ENCODE assay signal across 8 cellular contexts in genomic region chrX:45769919-45770582, GRCh38.
DNase-seq lines count a peak whose midpoint lies in the region; ATAC-seq, FAIRE-seq and TF ChIP-seq lines count a peak whose summit lies in the region.

No MANE protein-coding gene starts in this region.

- H3K27me3 Mint-ChIP-seq in WTC11 (ENCODE audit: low read depth) = no peaks in the 10 kb centered on the region
- no peaks in the 10 kb centered on the region for H3K27me3 Mint-ChIP-seq in neural crest cell (ENCODE audit: low read depth)

- H3K27ac Mint-ChIP-seq in WTC11 = 0 out of 2 replicates have a peak overlapping the region, but pooled peaks have one; percentile 70
- peak overlapping the region; percentile 85 for H3K27ac Mint-ChIP-seq in neural crest cell (ENCODE audit: unreplicated experiment)

- H3K4me3 Mint-ChIP-seq in WTC11 = no peak overlapping the region; the same call in 1 of the 2 replicates
- peak overlapping the region; percentile 64 for H3K4me3 Mint-ChIP-seq in neural crest cell

- peak overlapping the region; percentile 68 to 78 (median 72) for H3K27ac ChIP-seq in esophagus muscularis mucosa (replicated peaks in 1 of 4)

- H3K9me3 ChIP-seq in esophagus muscularis mucosa = no peaks in the 10 kb centered on the region

- ATAC-seq in GM21367 (IDR thresholded peaks at IDR 0.05; ENCODE audit: unreplicated experiment) = peak; percentile 76
- peak; percentile 88 for ATAC-seq in HG03575 (IDR thresholded peaks at IDR 0.05; ENCODE audit: extremely low read depth, insufficient number of reproducible peaks, low FRiP score, unreplicated experiment)
- ATAC-seq in WTC11 = peak; percentile 47; the same call in 1 of the 2 replicates

- no peaks in the 10 kb centered on the region for H3K36me3 ChIP-seq in esophagus muscularis mucosa

- no peaks in the 10 kb centered on the region for H3K27me3 ChIP-seq in esophagus muscularis mucosa

- H3K4me1 Mint-ChIP-seq in WTC11 = peaks cover 79% of the 10 kb centered on the region
- H3K4me1 Mint-ChIP-seq in neural crest cell = peaks cover 29% of the 10 kb centered on the region

- TF ChIP-seq CTCF in WTC11 (IDR thresholded peaks at IDR 0.05) (no peak), esophagus muscularis mucosa (IDR thresholded peaks at IDR 0.05) (no peak), neural crest cell (conservative IDR thresholded peaks at IDR 0.05) (no peak)

- peaks cover 3% of the 10 kb centered on the region; the same call in 1 of the 2 replicates for H3K36me3 Mint-ChIP-seq in WTC11
- H3K36me3 Mint-ChIP-seq in neural crest cell (ENCODE audit: low read depth) = no peaks in the 10 kb centered on the region

- intact Hi-C loops in esophagus muscularis mucosa (cut with DNase I) = loop anchor here (10.0 kb wide), 1 partner anchor 255 kb away; no protein-coding TSS in a partner anchor

- peak; percentile 98 for FAIRE-seq in G401.6 (lab: Jason Lieb, UNC)

- CTCF ChIA-PET in WTC11 (lab: Charles Lee) = no interaction called here

- no peaks in the 10 kb centered on the region for H3K9me3 Mint-ChIP-seq in WTC11
- H3K9me3 Mint-ChIP-seq in neural crest cell = no peaks in the 10 kb centered on the region

- no peak for TF ChIP-seq EP300 in esophagus muscularis mucosa (IDR thresholded peaks at IDR 0.05)

- POLR2A ChIA-PET in WTC11 (lab: Charles Lee) = no interaction called here

- DNase-seq in WTC11 (ENCODE audit: low spot score) (no peak), esophagus muscularis mucosa (ENCODE audit: extremely low spot score) (peak; percentile 92), neural crest cell (ENCODE audit: low read depth, low spot score) (peak; percentile 16), NCI-H2227 treated with DMSO at 0.1 percent for 48 hours (lab: John Stamatoyannopoulos, UW) (no peak), NCI-H128 (lab: John Stamatoyannopoulos, UW; ENCODE audit: unreplicated experiment) (no peak)

- 27% methylated on average over 10 of the region's 13 CpGs for WGBS in esophagus muscularis mucosa

- peak overlapping the region; percentile 42 to 60 (median 48) for H3K4me3 ChIP-seq in esophagus muscularis mucosa

- peaks cover 0 to 25% (median 12%) of the 10 kb centered on the region in 4 donors for H3K4me1 ChIP-seq in esophagus muscularis mucosa

- no peak for TF ChIP-seq POLR2A in esophagus muscularis mucosa (IDR thresholded peaks at IDR 0.05; ENCODE audit: low read depth)

TF ChIP-seq in WTC11, 78 proteins besides CTCF, POLR2A, EP300 and RAD21:
- TF ChIP-seq AFF4 (CRISPR knock-in tag; IDR thresholded peaks at IDR 0.05; ENCODE audit: borderline replicate concordance) (no peak), ESRRA (CRISPR knock-in tag; IDR thresholded peaks at IDR 0.05; ENCODE audit: borderline replicate concordance) (no peak), NR3C1 (CRISPR knock-in tag; conservative IDR thresholded peaks at IDR 0.05; ENCODE audit: low read depth) (no peak), CDX4 (CRISPR knock-in tag; IDR thresholded peaks at IDR 0.05; ENCODE audit: borderline replicate concordance) (no peak), HMGA2 (CRISPR knock-in tag; IDR thresholded peaks at IDR 0.05) (no peak), GTF2I (CRISPR knock-in tag; conservative IDR thresholded peaks at IDR 0.05) (no peak), ZNF263 (CRISPR knock-in tag; IDR thresholded peaks at IDR 0.05; ENCODE audit: low read depth) (no peak)
TF ChIP-seq in WTC11: peak in this region for 0.

Comparison
In these comparisons a context has a peak if more than half of its experiments do, and no peak if none do; other contexts are left out.
1. DNase-seq: peak in esophagus muscularis mucosa (single experiment) and neural crest cell (single experiment); none in WTC11 (single experiment), NCI-H2227 treated with DMSO at 0.1 percent for 48 hours (single experiment) and NCI-H128 (single experiment).
2. Peak in every context shown above with its lines, with median percentiles within 50 percentile points of each other: ATAC-seq.